In the genomic region with DNA sequence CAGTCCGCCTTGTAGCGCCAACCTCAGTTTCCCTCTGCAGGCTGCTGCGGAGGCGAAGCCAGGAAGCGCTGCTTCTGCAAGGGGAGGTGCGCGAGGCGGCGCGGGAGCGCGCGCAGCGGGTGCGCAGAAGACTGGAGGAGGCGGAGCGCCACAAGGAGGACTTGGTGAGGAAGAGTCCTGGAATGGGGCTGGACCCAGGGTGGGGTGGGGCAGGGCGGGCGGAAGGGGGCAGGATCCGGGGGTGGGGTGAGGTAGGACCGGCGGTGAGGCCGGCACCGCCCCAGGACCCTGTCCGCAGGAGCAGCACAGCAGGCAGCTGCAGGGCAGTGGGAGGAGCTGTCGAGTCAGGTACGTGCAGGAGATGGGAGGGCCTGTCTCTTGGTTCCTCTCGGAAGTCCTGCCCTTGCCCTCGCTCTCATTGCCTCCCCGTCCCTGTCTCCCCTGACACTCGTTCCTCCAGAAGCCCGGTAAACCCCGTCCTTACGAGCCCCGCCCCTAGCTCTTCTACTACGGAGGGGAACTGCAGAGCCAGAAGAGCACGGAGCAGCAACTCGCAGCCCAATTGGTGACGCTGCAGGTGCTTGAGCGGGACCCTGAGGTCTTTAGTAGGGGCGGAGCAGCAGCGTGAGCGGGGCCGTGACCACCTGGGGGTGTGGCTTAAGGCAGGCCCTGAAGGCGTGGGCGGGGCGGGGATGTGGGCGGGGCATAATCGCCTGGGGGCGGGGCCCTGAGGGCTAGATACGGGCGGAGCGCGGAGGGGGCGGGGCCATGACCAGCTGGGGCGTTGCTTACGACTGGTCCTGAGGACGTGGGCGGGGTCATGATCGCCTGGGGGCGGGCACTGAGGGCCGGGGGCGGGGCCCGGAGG, we compare ENCODE assay signal across 7 cellular contexts.
DNase-seq lines count a peak whose midpoint lies in the region; ATAC-seq and TF ChIP-seq lines count a peak whose summit lies in the region.
"Not testable (repeated sequence)": the region's sequence is repeated elsewhere in the genome, so short reads cannot be mapped to it uniquely, and the experiment has no call there.

No MANE protein-coding gene starts in this region.

- peak overlapping the region; percentile 63 to 91 for H3K4me3 ChIP-seq in ascending aorta

- peak in 1 of 3 experiments; percentile 4 for TF ChIP-seq CTCF in ascending aorta (IDR thresholded peaks at IDR 0.05)

- intact Hi-C loops in ascending aorta (cut with DNase I): loop anchor here (5.0 kb wide), 2 partner anchors 135 to 205 kb away; a partner anchor contains a TSS

- peak; percentile 68 for ATAC-seq in GM18502 (IDR thresholded peaks at IDR 0.05; ENCODE audit: poor library complexity, unreplicated experiment)
- peak; percentile 79 for ATAC-seq in HG02943 (IDR thresholded peaks at IDR 0.05; ENCODE audit: low read depth, unreplicated experiment)
- ATAC-seq in T-helper 17 cell: peak; percentile 82

- H3K36me3 ChIP-seq in ascending aorta: not testable (repeated sequence)

- not testable (repeated sequence) for H3K9me3 ChIP-seq in T-helper 17 cell (ENCODE audit: control insufficient read depth, low read length, poor library complexity, severe bottlenecking); ascending aorta

- DNase-seq in NCI-H187 (lab: John Stamatoyannopoulos, UW): peak; percentile 72
- peak; percentile 92 to 96 (median 96) for DNase-seq in T-helper 17 cell
- peak; percentile 86 to 97 for DNase-seq in ascending aorta (ENCODE audit: low spot score in 2 of 2)
- peak; percentile 83 for DNase-seq in hepatic stellate cell (ENCODE audit: low spot score)
- peak; percentile 79 for DNase-seq in renal cortical epithelial cell (ENCODE audit: low read depth)

- H3K27me3 Mint-ChIP-seq in T-helper 17 cell: not testable (repeated sequence)

- H3K4me3 Mint-ChIP-seq in T-helper 17 cell: peak overlapping the region; percentile 97

- not testable (repeated sequence) for H3K36me3 Mint-ChIP-seq in T-helper 17 cell (ENCODE audit: low read depth)

- H3K4me1 Mint-ChIP-seq in T-helper 17 cell: peaks cover 10% of the 10 kb centered on the region

- H3K27ac ChIP-seq in ascending aorta: peak overlapping the region; percentile 69 to 82

- H3K27ac Mint-ChIP-seq in T-helper 17 cell: peak overlapping the region; percentile 56

- not testable (repeated sequence) for H3K27me3 ChIP-seq in ascending aorta

- H3K4me1 ChIP-seq in ascending aorta: not testable (repeated sequence)

Comparison
In these comparisons a context has a peak if more than half of its experiments do, and no peak if none do; other contexts are left out.
1. Peak in every context shown above with its lines: DNase-seq, ATAC-seq, H3K4me3 ChIP-seq and H3K27ac ChIP-seq.